ENCODE assay signal across 9 cellular contexts in the genomic region with DNA sequence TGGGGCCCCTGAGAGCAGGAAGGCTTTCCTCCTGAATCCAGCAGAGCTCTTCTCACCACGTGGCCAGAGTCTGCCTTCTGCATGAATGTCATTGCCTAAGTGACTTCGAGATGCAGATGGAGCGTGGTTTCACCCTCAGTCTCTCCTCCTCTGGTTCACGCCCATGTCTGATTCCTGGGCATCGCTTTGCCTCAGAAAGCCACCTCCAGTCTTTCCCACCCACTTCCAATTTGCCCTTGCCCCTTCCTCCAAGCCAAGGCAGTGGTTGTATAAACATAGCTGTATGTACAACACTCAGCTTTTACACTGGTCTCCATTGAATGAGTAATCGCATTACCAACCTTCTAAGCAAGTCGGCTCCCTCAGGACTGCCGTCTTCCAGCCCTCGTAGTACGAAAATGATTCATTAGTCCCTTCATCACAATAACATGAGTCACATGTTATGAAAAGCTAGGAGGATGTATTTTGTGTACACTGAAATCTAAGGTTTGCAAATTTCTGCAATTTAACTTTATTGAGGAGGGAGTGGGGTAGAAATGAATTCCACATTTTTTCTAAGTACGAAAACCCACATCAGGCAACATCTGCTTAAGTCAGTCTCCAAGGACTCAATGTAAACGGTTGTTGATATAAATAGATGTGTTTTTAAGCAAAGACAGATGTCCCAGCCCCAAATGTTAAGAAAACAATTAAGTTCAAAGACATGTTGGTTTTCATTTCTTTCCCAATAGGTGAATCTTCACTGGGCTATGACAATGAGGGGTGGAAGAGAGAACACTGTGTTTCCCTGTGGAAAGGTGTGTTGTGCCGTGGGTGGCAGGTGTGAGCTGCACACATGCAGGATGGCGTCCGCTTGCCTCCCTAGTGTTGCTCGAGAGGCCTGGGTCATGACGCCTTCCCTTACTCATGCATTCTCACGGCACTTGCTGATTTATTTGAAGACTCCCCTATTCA. TPM values are rescaled to one million over a fixed set of nuclear protein-coding genes. Genes with fewer than 3 reads are reported as not detected.
DNase-seq lines count a peak whose midpoint lies in the region; ATAC-seq and TF ChIP-seq lines count a peak whose summit lies in the region.
"Had no signal": no experiment of that assay in that cellular context is flagged by ENCODE, and none has a peak within 500 bp of the region (broad histone marks: within the 10 kb centered on the region; RNA-seq: fewer than 3 reads in every experiment).

No MANE protein-coding gene starts in this region.

- no peaks in the 10 kb centered on the region for H3K27me3 ChIP-seq in BJ (ENCODE audit: control insufficient read depth, insufficient read depth, low read length)
- no peaks in the 10 kb centered on the region for H3K27me3 ChIP-seq in brain microvascular endothelial cell (replicated peaks)
- H3K27me3 ChIP-seq in naive thymus-derived CD4-positive, alpha-beta T cell (ENCODE audit: control insufficient read depth in 2 of 2, insufficient read depth in 2 of 2, low read length in 2 of 2): no peaks in the 10 kb centered on the region

- H3K36me3 ChIP-seq in BJ (ENCODE audit: control insufficient read depth, insufficient read depth, low read length) (no peaks in the 10 kb centered on the region), brain microvascular endothelial cell (replicated peaks) (no peaks in the 10 kb centered on the region)
- H3K36me3 ChIP-seq in naive thymus-derived CD4-positive, alpha-beta T cell (ENCODE audit: control insufficient read depth in 2 of 3, insufficient read depth in 3 of 3, low read length in 3 of 3): no peaks in the 10 kb centered on the region

- no peak overlapping the region for H3K27ac Mint-ChIP-seq in naive thymus-derived CD4-positive, alpha-beta T cell
- H3K27ac Mint-ChIP-seq: memory B cell had no signal

- no peak for TF ChIP-seq CTCF in BJ (IDR thresholded peaks at IDR 0.05; ENCODE audit: insufficient read depth, low read depth, low read length)
- no peak for TF ChIP-seq CTCF in brain microvascular endothelial cell (IDR thresholded peaks at IDR 0.05; ENCODE audit: low read depth, low read length, missing control alignments)

- H3K27me3 Mint-ChIP-seq in naive thymus-derived CD4-positive, alpha-beta T cell: peaks cover 0 to 18% (median 0%) of the 10 kb centered on the region in 5 donors

- peak overlapping the region; percentile 89 for H3K27ac ChIP-seq in brain microvascular endothelial cell
- no peak overlapping the region for H3K27ac ChIP-seq in naive thymus-derived CD4-positive, alpha-beta T cell (ENCODE audit: low read depth, low read length)
- no peak overlapping the region for H3K27ac ChIP-seq in substantia nigra (ENCODE audit: low read depth, low read length, poor library complexity, severe bottlenecking)

- POLR2A ChIA-PET in BJ (lab: Charles Lee): interaction anchor here (1.3 kb wide), 1 partner anchor 18 kb away, joined by 13 read pairs; no protein-coding TSS in a partner anchor
- POLR2A ChIA-PET in naive thymus-derived CD4-positive, alpha-beta T cell (lab: Charles Lee): interaction anchor here (0.7 kb wide), 1 partner anchor 11 kb away, joined by 3 read pairs; no protein-coding TSS in a partner anchor

- H3K4me1 ChIP-seq in naive thymus-derived CD4-positive, alpha-beta T cell (ENCODE audit: control insufficient read depth in 2 of 2, insufficient read depth in 2 of 2, low read length in 2 of 2): peaks cover 8 to 10% of the 10 kb centered on the region in 2 donors

- CTCF ChIA-PET in BJ (lab: Yijun Ruan, JAX): interaction anchor here (1.4 to 1.9 kb wide), 2 partner anchors 12 to 18 kb away, joined by 3 to 5 read pairs; no protein-coding TSS in a partner anchor
- CTCF ChIA-PET in naive thymus-derived CD4-positive, alpha-beta T cell (lab: Charles Lee): interaction anchor here (0.6 kb wide), 1 partner anchor 540 kb away, joined by 3 read pairs; the partner anchor contains the start of gene BRWD1

- in situ Hi-C loops in brain microvascular endothelial cell (cut with HindIII; ENCODE audit: low pct_ligation_motif_present, low sequenced_read_pairs): no loop called here

- peaks cover 0 to 4% (median 2%) of the 10 kb centered on the region in 11 donors for H3K9me3 Mint-ChIP-seq in naive thymus-derived CD4-positive, alpha-beta T cell
- H3K9me3 Mint-ChIP-seq: memory B cell had no signal

- intact Hi-C loops in naive thymus-derived CD4-positive, alpha-beta T cell (cut with micrococcal nuclease): no loop called here

- H3K4me3 Mint-ChIP-seq in naive thymus-derived CD4-positive, alpha-beta T cell: no peak overlapping the region
- H3K4me3 Mint-ChIP-seq: memory B cell had no signal

- peak; percentile 45 for ATAC-seq in HG03103 (IDR thresholded peaks at IDR 0.05; ENCODE audit: low read depth, unreplicated experiment)
- ATAC-seq in naive thymus-derived CD4-positive, alpha-beta T cell: peak; percentile 28
- no peak for ATAC-seq in HG03469 (IDR thresholded peaks at IDR 0.05; ENCODE audit: unreplicated experiment)
- no peak for ATAC-seq in GM21390 (IDR thresholded peaks at IDR 0.05; ENCODE audit: unreplicated experiment)

- peaks cover 0 to 4% (median 0%) of the 10 kb centered on the region in 5 donors for H3K36me3 Mint-ChIP-seq in naive thymus-derived CD4-positive, alpha-beta T cell
- H3K36me3 Mint-ChIP-seq: memory B cell had no signal

- peaks cover 7 to 46% (median 15%) of the 10 kb centered on the region in 7 donors for H3K4me1 Mint-ChIP-seq in naive thymus-derived CD4-positive, alpha-beta T cell

- H3K9me3 ChIP-seq in naive thymus-derived CD4-positive, alpha-beta T cell (ENCODE audit: control insufficient read depth in 2 of 3, low read length in 3 of 3): no peaks in the 10 kb centered on the region

- DNase-seq in BJ (ENCODE audit: low read depth) (peak; percentile 98), brain microvascular endothelial cell (peak; percentile 95), substantia nigra (lab: John Stamatoyannopoulos, UW) (no peak), islet precursor cell (no peak)
- no peak for DNase-seq in naive thymus-derived CD4-positive, alpha-beta T cell

- H3K4me3 ChIP-seq in BJ (ENCODE audit: low read depth, low read length) (no peak overlapping the region), brain microvascular endothelial cell (ENCODE audit: low read depth, low read length) (no peak overlapping the region)
- no peak overlapping the region for H3K4me3 ChIP-seq in naive thymus-derived CD4-positive, alpha-beta T cell (ENCODE audit: low read length)

RNA-seq across cellular contexts. Expression of gene ETS2, which starts 32.3 kb away (rescaled TPM):
- polyA plus RNA-seq in BJ (2011; rRNA removed): 14.1 and 18.8 TPM in 2 replicates
- polyA minus RNA-seq in BJ (2011; rRNA and poly(A)+ RNA removed): 11.4 and 15.7 TPM in 2 replicates
- total RNA-seq in naive thymus-derived CD4-positive, alpha-beta T cell: 10 to 100 TPM; 15.6 to 61.1 (median 20.9) TPM
- 1 to 10 TPM; 3.4 to 9.7 TPM for polyA plus RNA-seq in naive thymus-derived CD4-positive, alpha-beta T cell

Comparison
In these comparisons a context has a peak if more than half of its experiments do, and no peak if none do; other contexts are left out.
1. DNase-seq: peak in BJ (single experiment) and brain microvascular endothelial cell (single experiment); none in naive thymus-derived CD4-positive, alpha-beta T cell (0 of 9), substantia nigra (0 of 49) and islet precursor cell (single experiment).
2. ATAC-seq: peak in HG03103 (single experiment) and naive thymus-derived CD4-positive, alpha-beta T cell (single experiment); none in HG03469 (single experiment) and GM21390 (single experiment).